19 cellular contexts compared by ENCODE assay signal in the genomic region with DNA sequence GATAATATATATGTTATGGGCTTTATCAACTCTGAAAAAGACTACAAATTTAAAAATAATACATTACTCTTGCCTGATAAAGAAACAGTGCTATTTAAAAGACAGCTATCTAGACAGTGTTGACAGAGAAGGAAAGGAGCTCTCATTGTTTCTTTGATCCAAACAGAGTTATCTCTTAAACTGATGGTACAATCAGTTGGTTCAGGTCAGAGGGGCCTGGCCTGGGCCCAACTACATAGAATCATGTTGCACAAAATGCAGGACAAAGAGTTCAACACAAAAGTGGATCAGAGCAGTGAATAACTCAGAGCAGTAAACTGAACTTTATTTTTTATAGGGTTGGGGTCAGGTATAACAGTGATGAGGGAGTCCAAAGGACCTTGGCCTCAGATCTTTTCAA. TPM values are rescaled to one million over a fixed set of nuclear protein-coding genes. Genes with fewer than 3 reads are reported as not detected.
DNase-seq lines count a peak whose midpoint lies in the region; ATAC-seq and TF ChIP-seq lines count a peak whose summit lies in the region.
"Had no signal": no experiment of that assay in that cellular context is flagged by ENCODE, and none has a peak within 500 bp of the region (broad histone marks: within the 10 kb centered on the region; RNA-seq: fewer than 3 reads in every experiment).

No MANE protein-coding gene starts in this region.

- no peak overlapping the region for H3K4me3 Mint-ChIP-seq in endodermal cell
- H3K4me3 Mint-ChIP-seq: B cell; CD4-positive, CD25-positive, alpha-beta regulatory T cell; CD8-positive, alpha-beta memory T cell had no signal

- ATAC-seq in Right ventricle myocardium inferior = no peak
- no peak for ATAC-seq in aorta (ENCODE audit: low FRiP score)
- ATAC-seq: A549 had no signal

- H3K4me1 Mint-ChIP-seq in endodermal cell = peaks cover 9% of the 10 kb centered on the region
- H3K4me1 Mint-ChIP-seq: B cell; CD4-positive, alpha-beta memory T cell; CD4-positive, CD25-positive, alpha-beta regulatory T cell; CD8-positive, alpha-beta memory T cell had no signal

- intact Hi-C loops in Right ventricle myocardium inferior (cut with DNase I) (no loop called here), posterior vena cava (cut with DNase I) (no loop called here), aorta (cut with DNase I) (no loop called here), sigmoid colon (cut with DNase I) (no loop called here)

- TF ChIP-seq CTCF in cardiac muscle cell (IDR thresholded peaks at IDR 0.05; ENCODE audit: low read depth, low read length) = no peak
- no peak for TF ChIP-seq CTCF in endodermal cell (conservative IDR thresholded peaks at IDR 0.05)
- no peak for TF ChIP-seq CTCF in sigmoid colon (IDR thresholded peaks at IDR 0.05)

- H3K9me3 ChIP-seq in cardiac muscle cell (ENCODE audit: low read depth) = no peaks in the 10 kb centered on the region
- peaks cover 11% of the 10 kb centered on the region for H3K9me3 ChIP-seq in endodermal cell (ENCODE audit: control insufficient read depth, low read length)
- H3K9me3 ChIP-seq in aorta (ENCODE audit: control insufficient read depth, low read length) = no peaks in the 10 kb centered on the region
- no peaks in the 10 kb centered on the region for H3K9me3 ChIP-seq in sigmoid colon
- H3K9me3 ChIP-seq: A549; BLaER1 treated with 17β-estradiol and CSF1 and Interleukin-3, amounts not matched to agents 10 nM and 100 nM had no signal

- H3K4me1 ChIP-seq in cardiac muscle cell (ENCODE audit: low read depth) = peaks cover 12% of the 10 kb centered on the region
- no peaks in the 10 kb centered on the region for H3K4me1 ChIP-seq in endodermal cell (ENCODE audit: control insufficient read depth, insufficient read depth, low read length)
- no peaks in the 10 kb centered on the region for H3K4me1 ChIP-seq in aorta (ENCODE audit: control insufficient read depth in 1 of 2, insufficient read depth in 2 of 2, low read length in 2 of 2)
- no peaks in the 10 kb centered on the region for H3K4me1 ChIP-seq in sigmoid colon
- H3K4me1 ChIP-seq: A549; BLaER1 treated with 17β-estradiol and CSF1 and Interleukin-3, amounts not matched to agents 10 nM and 100 nM had no signal

- H3K36me3 Mint-ChIP-seq in endodermal cell (ENCODE audit: low read depth) = no peaks in the 10 kb centered on the region
- H3K36me3 Mint-ChIP-seq: CD4-positive, alpha-beta memory T cell; CD4-positive, CD25-positive, alpha-beta regulatory T cell; CD8-positive, alpha-beta memory T cell had no signal

- no peak for TF ChIP-seq EP300 in sigmoid colon (IDR thresholded peaks at IDR 0.05)

- H3K27me3 ChIP-seq in cardiac muscle cell (no peaks in the 10 kb centered on the region), endodermal cell (ENCODE audit: control insufficient read depth, insufficient read depth, low read length, poor library complexity, severe bottlenecking) (no peaks in the 10 kb centered on the region), aorta (ENCODE audit: control insufficient read depth in 1 of 2, insufficient read depth in 2 of 2, low read length in 1 of 2) (no peaks in the 10 kb centered on the region), sigmoid colon (no peaks in the 10 kb centered on the region)
- H3K27me3 ChIP-seq: BLaER1 treated with 17β-estradiol and CSF1 and Interleukin-3, amounts not matched to agents 10 nM and 100 nM had no signal

- H3K27me3 Mint-ChIP-seq in endodermal cell (ENCODE audit: insufficient read depth) = no peaks in the 10 kb centered on the region
- H3K27me3 Mint-ChIP-seq: B cell; CD4-positive, alpha-beta memory T cell; CD4-positive, CD25-positive, alpha-beta regulatory T cell; CD8-positive, alpha-beta memory T cell had no signal

- no peak overlapping the region for H3K27ac Mint-ChIP-seq in endodermal cell
- H3K27ac Mint-ChIP-seq: B cell; CD4-positive, CD25-positive, alpha-beta regulatory T cell; CD8-positive, alpha-beta memory T cell had no signal

- no peaks in the 10 kb centered on the region for H3K9me3 Mint-ChIP-seq in endodermal cell

- no peak for DNase-seq in cardiac muscle cell (ENCODE audit: low read depth in 1 of 2, low spot score in 1 of 2)
- no peak for DNase-seq in Right ventricle myocardium inferior (ENCODE audit: missing footprints)
- DNase-seq in endodermal cell = no peak
- peak; percentile 29 for DNase-seq in posterior vena cava (ENCODE audit: low spot score)
- no peak for DNase-seq in aorta
- DNase-seq in sigmoid colon = no peak
- DNase-seq: AML-193; Calu3; CD4-positive, alpha-beta memory T cell; CD4-positive, CD25-positive, alpha-beta regulatory T cell; CD8-positive, alpha-beta memory T cell; COR-L47; DMS79 treated with DMSO at 0.1 percent for 48 hours; GF-D8 had no signal

- no peak overlapping the region for H3K4me3 ChIP-seq in cardiac muscle cell
- H3K4me3 ChIP-seq in endodermal cell (ENCODE audit: low read length) = peak overlapping the region; percentile 41
- H3K4me3 ChIP-seq in aorta (ENCODE audit: low read length in 2 of 2) = no peak overlapping the region
- no peak overlapping the region for H3K4me3 ChIP-seq in sigmoid colon
- H3K4me3 ChIP-seq: A549; BLaER1 treated with 17β-estradiol and CSF1 and Interleukin-3, amounts not matched to agents 10 nM and 100 nM had no signal

- H3K27ac ChIP-seq in cardiac muscle cell = peak overlapping the region; percentile 17
- no peak overlapping the region for H3K27ac ChIP-seq in endodermal cell (ENCODE audit: low read depth, low read length)
- no peak overlapping the region for H3K27ac ChIP-seq in aorta (ENCODE audit: low read depth in 1 of 2, low read length in 2 of 2)
- H3K27ac ChIP-seq in sigmoid colon = no peak overlapping the region
- H3K27ac ChIP-seq: 22Rv1; A549; BLaER1 treated with 17β-estradiol and CSF1 and Interleukin-3, amounts not matched to agents 10 nM and 100 nM; C4-2B had no signal

- no peak for TF ChIP-seq POLR2A in sigmoid colon (IDR thresholded peaks at IDR 0.05)

- no peaks in the 10 kb centered on the region for H3K36me3 ChIP-seq in cardiac muscle cell
- H3K36me3 ChIP-seq in endodermal cell (ENCODE audit: control insufficient read depth, insufficient read depth, low read length) = no peaks in the 10 kb centered on the region
- H3K36me3 ChIP-seq in aorta (ENCODE audit: control insufficient read depth in 1 of 2, insufficient read depth in 2 of 2, low read length in 1 of 2) = no peaks in the 10 kb centered on the region
- no peaks in the 10 kb centered on the region for H3K36me3 ChIP-seq in sigmoid colon
- H3K36me3 ChIP-seq: BLaER1 treated with 17β-estradiol and CSF1 and Interleukin-3, amounts not matched to agents 10 nM and 100 nM had no signal

- H3K9ac ChIP-seq in endodermal cell (ENCODE audit: extremely low read depth, low read length, poor library complexity, severe bottlenecking) = no peak overlapping the region
- H3K9ac ChIP-seq: BLaER1 treated with 17β-estradiol and CSF1 and Interleukin-3, amounts not matched to agents 10 nM and 100 nM had no signal

RNA-seq across cellular contexts. Expression of a gene that starts 33.8 kb away (rescaled TPM):
- total RNA-seq in cardiac muscle cell (3.7 and 6.2 TPM in 2 replicates), Right ventricle myocardium inferior (1.6 TPM), endodermal cell (10 to 100 TPM in 1 of 2 donors, 1 to 10 TPM in 1; 6.5 to 13.9 TPM), posterior vena cava (10 to 100 TPM; 19.8 to 21.4 TPM), aorta (10 to 100 TPM; 30.8 to 50.7 TPM), sigmoid colon (1 to 10 TPM; 2.5 to 5.5 (median 3.7) TPM)
- polyA plus RNA-seq in cardiac muscle cell (2.1 and 3.5 TPM in 2 replicates), aorta (1 to 10 TPM; 3.5 to 9.2 TPM), sigmoid colon (under 1 TPM; 0.23 to 0.69 (median 0.60) TPM)
- polyA plus RNA-seq in endodermal cell (2013, experiment 1 of 2) = 6.7 TPM
- 7.4 TPM for polyA plus RNA-seq in endodermal cell (2013, experiment 2 of 2)
- total RNA-seq: CD4-positive, alpha-beta memory T cell; CD4-positive, CD25-positive, alpha-beta regulatory T cell; CD8-positive, alpha-beta memory T cell had no signal
- polyA plus RNA-seq: CD4-positive, alpha-beta memory T cell; CD4-positive, CD25-positive, alpha-beta regulatory T cell; CD8-positive, alpha-beta memory T cell had no signal
